Comparison of ENCODE assay signal across 26 cellular contexts in the genomic region with DNA sequence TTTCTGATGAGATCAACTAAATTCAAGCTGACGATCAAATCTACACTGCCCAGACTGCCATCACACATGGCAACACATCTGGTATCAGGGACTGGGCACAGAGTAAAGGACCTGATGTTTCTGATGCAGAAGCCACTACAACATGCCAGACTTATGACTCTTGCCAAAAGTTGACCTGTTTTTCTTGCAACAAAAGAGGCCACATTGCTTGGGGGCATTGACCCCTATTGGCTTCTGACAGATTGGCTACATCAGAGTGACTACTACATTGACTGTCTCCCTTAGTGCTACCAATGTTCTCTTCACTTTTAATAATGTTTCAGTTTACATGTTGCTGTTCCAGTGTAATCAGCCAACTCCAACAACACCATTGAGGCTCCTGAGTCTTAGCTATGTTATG. TPM values are rescaled to one million over a fixed set of nuclear protein-coding genes. Genes with fewer than 3 reads are reported as not detected.
DNase-seq lines count a peak whose midpoint lies in the region; ATAC-seq, FAIRE-seq and TF ChIP-seq lines count a peak whose summit lies in the region.
"Had no signal": no experiment of that assay in that cellular context is flagged by ENCODE, and none has a peak within 500 bp of the region (broad histone marks: within the 10 kb centered on the region; RNA-seq: fewer than 3 reads in every experiment).

No MANE protein-coding gene starts in this region.

- no peaks in the 10 kb centered on the region for H3K79me2 ChIP-seq in parathyroid adenoma

- H3K27ac ChIP-seq in A549 = no peak overlapping the region
- peak overlapping the region; percentile 72 for H3K27ac ChIP-seq in parathyroid adenoma
- H3K27ac ChIP-seq: 22Rv1, BLaER1 had no signal

- no peak for TF ChIP-seq RAD21 in A549 (conservative IDR thresholded peaks at IDR 0.05 in 1 of 2, IDR thresholded peaks at IDR 0.05 in 1 of 2)

- WGBS in A549 (ENCODE audit: missing lambda C conversion rate) = 33% methylated on average over 1 of the region's 1 CpG

- TF ChIP-seq CTCF in A549 (IDR thresholded peaks at IDR 0.05) = no peak
- TF ChIP-seq CTCF in parathyroid adenoma (IDR thresholded peaks at IDR 0.05) = no peak

- no peak for ATAC-seq in A549
- no peak for ATAC-seq in HG02610 (IDR thresholded peaks at IDR 0.05; ENCODE audit: unreplicated experiment)
- ATAC-seq in GM19455 (IDR thresholded peaks at IDR 0.05; ENCODE audit: unreplicated experiment) = no peak
- ATAC-seq: GM12878 had no signal

- H3K36me3 ChIP-seq in parathyroid adenoma (ENCODE audit: control insufficient read depth, insufficient read depth, low read length) = no peaks in the 10 kb centered on the region
- H3K36me3 ChIP-seq: BE2C, BLaER1 had no signal

- no peak overlapping the region for H3K9ac ChIP-seq in parathyroid adenoma
- H3K9ac ChIP-seq: BLaER1 had no signal

- no peak for TF ChIP-seq EP300 in A549 (IDR thresholded peaks at IDR 0.05)

- H3K27me3 ChIP-seq in parathyroid adenoma (ENCODE audit: control insufficient read depth, insufficient read depth, low read length) = no peaks in the 10 kb centered on the region
- H3K27me3 ChIP-seq: BE2C had no signal

- peak overlapping the region; percentile 33 for H2AFZ ChIP-seq in parathyroid adenoma

- POLR2A ChIA-PET in A549 (lab: Yijun Ruan, JAX) = no interaction called here

- H3K4me3 ChIP-seq in A549 = no peak overlapping the region
- no peak overlapping the region for H3K4me3 ChIP-seq in parathyroid adenoma (ENCODE audit: low read depth, low read length)
- H3K4me3 ChIP-seq: BLaER1, GM12878 had no signal

- no peak for TF ChIP-seq POLR2A in A549 (IDR thresholded peaks at IDR 0.05; ENCODE audit: low read length)

- CTCF ChIA-PET in A549 (lab: Yijun Ruan, JAX) = interaction anchor here (0.7 to 1.4 kb wide), 2 partner anchors 10 to 1058 kb away, joined by 3 to 7 read pairs; no protein-coding TSS in a partner anchor

- H3K4me2 ChIP-seq in A549 (no peak overlapping the region), parathyroid adenoma (ENCODE audit: low read length) (no peak overlapping the region)
- H3K4me2 ChIP-seq: BLaER1 had no signal

- no peak for DNase-seq in A549 (ENCODE audit: low read depth in 1 of 2, low spot score in 1 of 2)
- DNase-seq in RPMI7951 (ENCODE audit: low read depth) = peak; percentile 36
- no peak for DNase-seq in HTR-8/SVneo (ENCODE audit: insufficient read length, low spot score)
- DNase-seq: ACHN; BE2C; C1 segment of cervical spinal cord; CD4-positive, alpha-beta memory T cell; CD4-positive, CD25-positive, alpha-beta regulatory T cell; CD8-positive, alpha-beta memory T cell; COR-L47; DMS 273 treated with DMSO at 0.1 percent for 48 hours; DMS153; DMS53; DMS79; DND-41; EL; GDM1 had no signal

- no peaks in the 10 kb centered on the region for H3K4me1 ChIP-seq in A549
- peaks cover 2% of the 10 kb centered on the region for H3K4me1 ChIP-seq in parathyroid adenoma
- H3K4me1 ChIP-seq: BE2C, BLaER1 had no signal

- FAIRE-seq in A549 (lab: Jason Lieb, UNC) (peak; percentile 46), HTR-8/SVneo (lab: Jason Lieb, UNC) (no peak)
- FAIRE-seq: GM12878, GM12892, GM18507 had no signal

- H3K9me3 ChIP-seq in A549 (no peaks in the 10 kb centered on the region), parathyroid adenoma (ENCODE audit: control insufficient read depth, low read length) (no peaks in the 10 kb centered on the region)
- H3K9me3 ChIP-seq: BE2C had no signal

TF ChIP-seq in A549, 52 proteins besides CTCF, POLR2A, EP300 and RAD21:
- no peak for TF ChIP-seq HOXB5 (CRISPR knock-in tag; IDR thresholded peaks at IDR 0.05)
- TF ChIP-seq HOXB13 (CRISPR knock-in tag; IDR thresholded peaks at IDR 0.05; ENCODE audit: low read depth) = no peak
- no peak for TF ChIP-seq NPAS2 (CRISPR knock-in tag; IDR thresholded peaks at IDR 0.05; ENCODE audit: borderline replicate concordance)
- TF ChIP-seq KDM5A (IDR thresholded peaks at IDR 0.05) = no peak
- TF ChIP-seq, protein P1, sequence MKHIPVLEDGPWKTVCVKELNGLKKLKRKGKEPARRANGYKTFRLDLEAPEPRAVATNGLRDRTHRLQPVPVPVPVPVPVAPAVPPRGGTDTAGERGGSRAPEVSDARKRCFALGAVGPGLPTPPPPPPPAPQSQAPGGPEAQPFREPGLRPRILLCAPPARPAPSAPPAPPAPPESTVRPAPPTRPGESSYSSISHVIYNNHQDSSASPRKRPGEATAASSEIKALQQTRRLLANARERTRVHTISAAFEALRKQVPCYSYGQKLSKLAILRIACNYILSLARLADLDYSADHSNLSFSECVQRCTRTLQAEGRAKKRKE (CRISPR knock-in tag; IDR thresholded peaks at IDR 0.05; ENCODE audit: low read depth) = no peak
- no peak for TF ChIP-seq CHD4 (IDR thresholded peaks at IDR 0.05; ENCODE audit: borderline replicate concordance)
- TF ChIP-seq EHMT2 (IDR thresholded peaks at IDR 0.05; ENCODE audit: low read depth) = no peak
- TF ChIP-seq, protein P2, sequence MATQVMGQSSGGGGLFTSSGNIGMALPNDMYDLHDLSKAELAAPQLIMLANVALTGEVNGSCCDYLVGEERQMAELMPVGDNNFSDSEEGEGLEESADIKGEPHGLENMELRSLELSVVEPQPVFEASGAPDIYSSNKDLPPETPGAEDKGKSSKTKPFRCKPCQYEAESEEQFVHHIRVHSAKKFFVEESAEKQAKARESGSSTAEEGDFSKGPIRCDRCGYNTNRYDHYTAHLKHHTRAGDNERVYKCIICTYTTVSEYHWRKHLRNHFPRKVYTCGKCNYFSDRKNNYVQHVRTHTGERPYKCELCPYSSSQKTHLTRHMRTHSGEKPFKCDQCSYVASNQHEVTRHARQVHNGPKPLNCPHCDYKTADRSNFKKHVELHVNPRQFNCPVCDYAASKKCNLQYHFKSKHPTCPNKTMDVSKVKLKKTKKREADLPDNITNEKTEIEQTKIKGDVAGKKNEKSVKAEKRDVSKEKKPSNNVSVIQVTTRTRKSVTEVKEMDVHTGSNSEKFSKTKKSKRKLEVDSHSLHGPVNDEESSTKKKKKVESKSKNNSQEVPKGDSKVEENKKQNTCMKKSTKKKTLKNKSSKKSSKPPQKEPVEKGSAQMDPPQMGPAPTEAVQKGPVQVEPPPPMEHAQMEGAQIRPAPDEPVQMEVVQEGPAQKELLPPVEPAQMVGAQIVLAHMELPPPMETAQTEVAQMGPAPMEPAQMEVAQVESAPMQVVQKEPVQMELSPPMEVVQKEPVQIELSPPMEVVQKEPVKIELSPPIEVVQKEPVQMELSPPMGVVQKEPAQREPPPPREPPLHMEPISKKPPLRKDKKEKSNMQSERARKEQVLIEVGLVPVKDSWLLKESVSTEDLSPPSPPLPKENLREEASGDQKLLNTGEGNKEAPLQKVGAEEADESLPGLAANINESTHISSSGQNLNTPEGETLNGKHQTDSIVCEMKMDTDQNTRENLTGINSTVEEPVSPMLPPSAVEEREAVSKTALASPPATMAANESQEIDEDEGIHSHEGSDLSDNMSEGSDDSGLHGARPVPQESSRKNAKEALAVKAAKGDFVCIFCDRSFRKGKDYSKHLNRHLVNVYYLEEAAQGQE (IDR thresholded peaks at IDR 0.05) = no peak
- TF ChIP-seq, protein P3, sequence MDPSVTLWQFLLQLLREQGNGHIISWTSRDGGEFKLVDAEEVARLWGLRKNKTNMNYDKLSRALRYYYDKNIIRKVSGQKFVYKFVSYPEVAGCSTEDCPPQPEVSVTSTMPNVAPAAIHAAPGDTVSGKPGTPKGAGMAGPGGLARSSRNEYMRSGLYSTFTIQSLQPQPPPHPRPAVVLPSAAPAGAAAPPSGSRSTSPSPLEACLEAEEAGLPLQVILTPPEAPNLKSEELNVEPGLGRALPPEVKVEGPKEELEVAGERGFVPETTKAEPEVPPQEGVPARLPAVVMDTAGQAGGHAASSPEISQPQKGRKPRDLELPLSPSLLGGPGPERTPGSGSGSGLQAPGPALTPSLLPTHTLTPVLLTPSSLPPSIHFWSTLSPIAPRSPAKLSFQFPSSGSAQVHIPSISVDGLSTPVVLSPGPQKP (IDR thresholded peaks at IDR 0.05; ENCODE audit: low read depth, low read length) = no peak
- no peak for TF ChIP-seq GATA3 (IDR thresholded peaks at IDR 0.05; ENCODE audit: borderline replicate concordance)
- no peak for TF ChIP-seq RARB (CRISPR knock-in tag; IDR thresholded peaks at IDR 0.05)
- TF ChIP-seq ZSCAN20 (CRISPR knock-in tag; IDR thresholded peaks at IDR 0.05) = no peak
- no peak for TF ChIP-seq KDM1A (IDR thresholded peaks at IDR 0.05; ENCODE audit: low read depth)
- no peak for TF ChIP-seq MYC (IDR thresholded peaks at IDR 0.05; ENCODE audit: borderline replicate concordance, low read length)

RNA-seq across cellular contexts. Expression of gene SMIM10, which starts 15.3 kb away (rescaled TPM):
- not detected in 2 replicates for polyA plus RNA-seq in A549 (2011; rRNA removed)
- 0.04 and 0.07 TPM in 2 replicates for polyA plus RNA-seq in A549 (2012; cell fraction: cytosol; rRNA removed)
- 0.07 TPM in 1 of 2 replicates, not detected in the other for polyA plus RNA-seq in A549 (2012; cell fraction: nucleus; rRNA removed)
- polyA plus RNA-seq in A549 (2017; fragmentation: RNase III; extraction: RNeasy Plus Mini Kit Qiagen cat#74134 plus additional on column Dnase treatment) = 0.14 to 0.26 TPM (median 0.26 TPM) in 3 replicates
- not detected in 2 replicates for polyA minus RNA-seq in A549 (2011; rRNA and poly(A)+ RNA removed)
- total RNA-seq in RPMI7951 (2014; rRNA removed; shearing (Covaris generic)) = 5.8 and 8.2 TPM in 2 replicates
- total RNA-seq: A673; CD4-positive, alpha-beta memory T cell; CD4-positive, CD25-positive, alpha-beta regulatory T cell had no signal
- polyA plus RNA-seq: CD4-positive, alpha-beta memory T cell; CD4-positive, CD25-positive, alpha-beta regulatory T cell had no signal

RNA-seq across cellular contexts. Expression of gene RTL8B, which starts 46.8 kb away (rescaled TPM):
- polyA plus RNA-seq in A549 (2011; rRNA removed) (3.7 and 6.0 TPM in 2 replicates), A549 (2017; fragmentation: RNase III; extraction: RNeasy Plus Mini Kit Qiagen cat#74134 plus additional on column Dnase treatment) (9.6 to 12.9 TPM (median 12.3 TPM) in 3 replicates)
- 6.0 and 8.7 TPM in 2 replicates for polyA plus RNA-seq in A549 (2012; cell fraction: cytosol; rRNA removed)
- polyA plus RNA-seq in A549 (2012; cell fraction: nucleus; rRNA removed) = 3.6 and 6.2 TPM in 2 replicates
- polyA minus RNA-seq in A549 (2011; rRNA and poly(A)+ RNA removed) = 2.8 and 2.9 TPM in 2 replicates
- total RNA-seq in RPMI7951 (2014; rRNA removed; shearing (Covaris generic)) = 12.1 and 14.1 TPM in 2 replicates
- total RNA-seq: CD4-positive, CD25-positive, alpha-beta regulatory T cell had no signal
- polyA plus RNA-seq: CD4-positive, CD25-positive, alpha-beta regulatory T cell; GM12878 had no signal

RNA-seq across cellular contexts. Expression of gene RTL8C, which starts 56.6 kb away (rescaled TPM):
- polyA plus RNA-seq in A549 (2011; rRNA removed) = 45.6 and 72.6 TPM in 2 replicates
- 122 and 163 TPM in 2 replicates for polyA plus RNA-seq in A549 (2012; cell fraction: cytosol; rRNA removed)
- 159 and 185 TPM in 2 replicates for polyA plus RNA-seq in A549 (2012; cell fraction: nucleus; rRNA removed)
- 109 to 123 TPM (median 109 TPM) in 3 replicates for polyA plus RNA-seq in A549 (2017; fragmentation: RNase III; extraction: RNeasy Plus Mini Kit Qiagen cat#74134 plus additional on column Dnase treatment)
- 34.6 and 46.3 TPM in 2 replicates for polyA minus RNA-seq in A549 (2011; rRNA and poly(A)+ RNA removed)
- total RNA-seq in RPMI7951 (2014; rRNA removed; shearing (Covaris generic)) = 69.9 and 96.6 TPM in 2 replicates
